In the genomic region with DNA sequence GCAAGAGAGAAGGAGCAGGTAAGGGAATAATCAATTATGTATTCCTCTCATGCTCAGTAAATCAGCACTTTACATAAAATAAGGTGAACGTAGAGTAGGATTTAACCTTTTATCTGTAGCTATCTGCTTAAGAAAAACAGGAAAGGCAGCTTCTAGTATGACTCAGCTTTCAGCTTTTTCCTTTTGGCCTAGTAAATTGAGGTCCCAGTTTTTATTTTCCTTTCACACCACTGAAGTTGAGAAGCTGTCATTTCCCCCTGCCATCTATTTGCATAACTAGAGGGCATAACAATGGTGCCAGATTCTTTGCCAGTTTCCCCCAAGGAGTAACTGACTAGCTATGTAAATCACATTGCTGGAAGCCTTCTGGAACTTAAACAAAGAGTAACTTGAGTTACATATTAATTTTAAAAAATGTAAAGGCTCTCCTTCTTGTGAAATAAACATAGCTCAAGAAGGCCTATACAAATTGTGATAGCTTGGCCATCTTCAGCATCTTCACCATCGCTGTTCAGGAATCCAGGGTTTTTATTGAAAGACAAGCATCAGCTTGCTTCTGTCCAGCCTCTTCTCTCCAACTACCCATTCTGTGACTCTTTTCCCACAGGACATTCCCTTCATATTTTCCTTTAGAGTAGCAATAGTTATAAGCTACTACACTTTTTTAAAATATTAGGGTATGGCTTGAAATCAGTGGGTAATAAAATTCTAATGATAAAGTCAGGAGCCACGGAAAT, we compare ENCODE assay signal across 11 cellular contexts.
DNase-seq lines count a peak whose midpoint lies in the region; ATAC-seq, FAIRE-seq and TF ChIP-seq lines count a peak whose summit lies in the region.
"Had no signal": no experiment of that assay in that cellular context is flagged by ENCODE, and none has a peak within 500 bp of the region (broad histone marks: within the 10 kb centered on the region; RNA-seq: fewer than 3 reads in every experiment).

No MANE protein-coding gene starts in this region.

- FAIRE-seq in GM12891 (lab: Jason Lieb, UNC) = peak; percentile 58
- FAIRE-seq: TTC549 had no signal

- in situ Hi-C loops in astrocyte of the cerebellum (cut with HindIII; ENCODE audit: low sequenced_read_pairs) = no loop called here

- no peak for TF ChIP-seq CTCF in astrocyte of the cerebellum (IDR thresholded peaks at IDR 0.05; ENCODE audit: low read depth, low read length, missing control alignments)

- ATAC-seq in HG03097 (IDR thresholded peaks at IDR 0.05; ENCODE audit: low FRiP score, unreplicated experiment) = peak; percentile 69
- ATAC-seq: effector memory CD8-positive, alpha-beta T cell; psoas muscle had no signal

- no peak for TF ChIP-seq POLR2A in GM12891 (IDR thresholded peaks at IDR 0.05; ENCODE audit: low read depth, low read length)

- DNase-seq in GM12891 (ENCODE audit: insufficient read length, low spot score) (no peak), astrocyte of the cerebellum (ENCODE audit: low read depth) (peak; percentile 15), lung microvascular endothelial cell (ENCODE audit: low read depth in 2 of 2) (peak; percentile 71 to 93), NCI-H2029 (lab: John Stamatoyannopoulos, UW) (no peak), UCSD-AML1 (lab: John Stamatoyannopoulos, UW; ENCODE audit: unreplicated experiment) (no peak), anterior cingulate cortex (lab: John Stamatoyannopoulos, UW) (no peak)
- DNase-seq in activated CD8-positive, alpha-beta memory T cell treated with anti-CD3 and anti-CD28 coated beads, Interleukin-2, amount 50 U/mL, for 4 hours = no peak
- DNase-seq: effector memory CD8-positive, alpha-beta T cell; psoas muscle had no signal

- H3K4me3 ChIP-seq in astrocyte of the cerebellum (ENCODE audit: low read depth, low read length) = no peak overlapping the region
- H3K4me3 ChIP-seq: psoas muscle had no signal

TF ChIP-seq in GM12891, 5 proteins besides CTCF, POLR2A, EP300 and RAD21:
- no peak for TF ChIP-seq TAF1 (IDR thresholded peaks at IDR 0.05; ENCODE audit: low read depth, low read length)
TF ChIP-seq in GM12891: peak in this region for 0.

Comparison
In these comparisons a context has a peak if more than half of its experiments do, and no peak if none do; other contexts are left out.
1. DNase-seq: peak in astrocyte of the cerebellum (single experiment) and lung microvascular endothelial cell (2 of 2); none in GM12891 (single experiment), activated CD8-positive, alpha-beta memory T cell treated with anti-CD3 and anti-CD28 coated beads, Interleukin-2, amount 50 U/mL, for 4 hours (single experiment), NCI-H2029 (single experiment), UCSD-AML1 (single experiment) and anterior cingulate cortex (0 of 58).